Comparison of ENCODE assay signal across 19 cellular contexts in genomic region chr12:100823988-100824387, GRCh38. TPM values are rescaled to one million over a fixed set of nuclear protein-coding genes. Genes with fewer than 3 reads are reported as not detected.
DNase-seq lines count a peak whose midpoint lies in the region; ATAC-seq and TF ChIP-seq lines count a peak whose summit lies in the region.
"Had no signal": no experiment of that assay in that cellular context is flagged by ENCODE, and none has a peak within 500 bp of the region (broad histone marks: within the 10 kb centered on the region; RNA-seq: fewer than 3 reads in every experiment).

No MANE protein-coding gene starts in this region.

- H4K8ac ChIP-seq in mesenchymal stem cell (ENCODE audit: low read length) = no peak overlapping the region

- no peak overlapping the region for H3K14ac ChIP-seq in mesenchymal stem cell (ENCODE audit: low read length in 2 of 2)

- H2AFZ ChIP-seq in mesenchymal stem cell (ENCODE audit: low read depth, low read length) = no peak overlapping the region

- no peak overlapping the region for H2BK120ac ChIP-seq in mesenchymal stem cell (ENCODE audit: low read depth, low read length)

- no peak overlapping the region for H3K4ac ChIP-seq in mesenchymal stem cell (ENCODE audit: low read depth in 1 of 2, low read length in 2 of 2)

- no peak overlapping the region for H2BK5ac ChIP-seq in mesenchymal stem cell (ENCODE audit: low read depth, low read length, poor library complexity, severe bottlenecking)

- no peak overlapping the region for H4K91ac ChIP-seq in mesenchymal stem cell (ENCODE audit: low read length)

- H3K23ac ChIP-seq in mesenchymal stem cell (ENCODE audit: low read length in 2 of 2) = no peak overlapping the region

- H3K27ac ChIP-seq in mesenchymal stem cell (ENCODE audit: low read length, poor library complexity, severe bottlenecking) (no peak overlapping the region), colonic mucosa (no peak overlapping the region)
- H3K27ac ChIP-seq: KMS-11 had no signal

- H3K4me1 ChIP-seq in mesenchymal stem cell (ENCODE audit: control insufficient read depth, insufficient read depth, low read depth, low read length) = no peaks in the 10 kb centered on the region
- no peaks in the 10 kb centered on the region for H3K4me1 ChIP-seq in colonic mucosa
- H3K4me1 ChIP-seq: BE2C had no signal

- peak overlapping the region; percentile 70 for H3K27ac Mint-ChIP-seq in chondrocyte (ENCODE audit: unreplicated experiment)
- H3K27ac Mint-ChIP-seq: activated CD8-positive, alpha-beta T cell treated with anti-CD3 and anti-CD28 coated beads, Interleukin-2, amount 10 ng/mL, durations not matched to agents 7 days and 5 days; activated naive CD8-positive, alpha-beta T cell treated with anti-CD3 and anti-CD28 coated beads, Interleukin-2, amount 10 ng/mL, durations not matched to agents 7 days and 5 days; activated T-cell treated with anti-CD3 and anti-CD28 coated beads, Interleukin-2, amount 50 U/mL, for 72 hours; memory B cell; T-helper 1 cell treated with Interleukin-12 subunit alpha and Interleukin-12 subunit beta and Interleukin-4 antibody, amounts not matched to agents 30 μg/mL and 1 μg/mL, for 36 hours had no signal

- intact Hi-C loops in colonic mucosa (cut with DNase I) = no loop called here

- no peak overlapping the region for H3K4me3 Mint-ChIP-seq in chondrocyte (ENCODE audit: unreplicated experiment)
- H3K4me3 Mint-ChIP-seq: activated CD8-positive, alpha-beta T cell treated with anti-CD3 and anti-CD28 coated beads, Interleukin-2, amount 10 ng/mL, durations not matched to agents 7 days and 5 days; activated naive CD8-positive, alpha-beta T cell treated with anti-CD3 and anti-CD28 coated beads, Interleukin-2, amount 10 ng/mL, durations not matched to agents 7 days and 5 days; activated T-cell treated with anti-CD3 and anti-CD28 coated beads, Interleukin-2, amount 50 U/mL, for 72 hours; central memory CD8-positive, alpha-beta T cell; memory B cell; T-helper 1 cell treated with Interleukin-12 subunit alpha and Interleukin-12 subunit beta and Interleukin-4 antibody, amounts not matched to agents 30 μg/mL and 1 μg/mL, for 36 hours had no signal

- no peak for TF ChIP-seq CTCF in chondrocyte (IDR thresholded peaks at IDR 0.05)
- no peak for TF ChIP-seq CTCF in colonic mucosa (IDR thresholded peaks at IDR 0.05)

- H3K79me1 ChIP-seq in mesenchymal stem cell (replicated peaks; ENCODE audit: low read length, poor library complexity, severe bottlenecking) = no peaks in the 10 kb centered on the region

- H2AK5ac ChIP-seq in mesenchymal stem cell (ENCODE audit: low read length, severe bottlenecking) = no peak overlapping the region

- no peak overlapping the region for H2BK15ac ChIP-seq in mesenchymal stem cell (ENCODE audit: low read depth, poor library complexity, severe bottlenecking)

- H3K36me3 ChIP-seq in mesenchymal stem cell (ENCODE audit: control insufficient read depth in 1 of 2, insufficient read depth in 2 of 2, low read depth in 1 of 2, low read length in 2 of 2) = no peaks in the 10 kb centered on the region
- no peaks in the 10 kb centered on the region for H3K36me3 ChIP-seq in colonic mucosa
- H3K36me3 ChIP-seq: BE2C had no signal

- H2BK12ac ChIP-seq in mesenchymal stem cell (ENCODE audit: low read length in 2 of 2) = no peak overlapping the region

- no peaks in the 10 kb centered on the region for H3K9me3 Mint-ChIP-seq in chondrocyte (ENCODE audit: low read depth)
- H3K9me3 Mint-ChIP-seq: activated naive CD8-positive, alpha-beta T cell treated with anti-CD3 and anti-CD28 coated beads, Interleukin-2, amount 10 ng/mL, durations not matched to agents 7 days and 5 days; T-helper 1 cell treated with Interleukin-12 subunit alpha and Interleukin-12 subunit beta and Interleukin-4 antibody, amounts not matched to agents 30 μg/mL and 1 μg/mL, for 36 hours had no signal

- H3K27me3 ChIP-seq in mesenchymal stem cell (ENCODE audit: control insufficient read depth in 1 of 2, insufficient read depth in 1 of 2, low read length in 2 of 2) = peaks cover 0 to 4% of the 10 kb centered on the region in 2 experiments
- H3K27me3 ChIP-seq in colonic mucosa = no peaks in the 10 kb centered on the region
- H3K27me3 ChIP-seq: BE2C had no signal

- 0% methylated on average over 1 of the region's 1 CpG for WGBS in mesenchymal stem cell

- H3K4me3 ChIP-seq in mesenchymal stem cell (ENCODE audit: insufficient read depth in 1 of 2, low read depth in 1 of 2, low read length in 2 of 2) (no peak overlapping the region), colonic mucosa (no peak overlapping the region)

- H3K27me3 Mint-ChIP-seq in chondrocyte (ENCODE audit: low read depth) = no peaks in the 10 kb centered on the region
- H3K27me3 Mint-ChIP-seq: activated naive CD8-positive, alpha-beta T cell treated with anti-CD3 and anti-CD28 coated beads, Interleukin-2, amount 10 ng/mL, durations not matched to agents 7 days and 5 days; central memory CD8-positive, alpha-beta T cell had no signal

- peaks cover 7% of the 10 kb centered on the region for H3K4me1 Mint-ChIP-seq in chondrocyte (ENCODE audit: low read depth)
- H3K4me1 Mint-ChIP-seq: activated naive CD8-positive, alpha-beta T cell treated with anti-CD3 and anti-CD28 coated beads, Interleukin-2, amount 10 ng/mL, durations not matched to agents 7 days and 5 days; central memory CD8-positive, alpha-beta T cell; memory B cell had no signal

- DNase-seq in AG20443 (ENCODE audit: low spot score) = peak; percentile 13
- DNase-seq in LHCN-M2 (ENCODE audit: low read depth) = peak; percentile 82
- no peak for DNase-seq in chondrocyte (ENCODE audit: low spot score)
- DNase-seq in mesenchymal stem cell = peak; percentile 80
- no peak for DNase-seq in colonic mucosa
- DNase-seq: activated CD8-positive, alpha-beta T cell treated with anti-CD3 and anti-CD28 coated beads, Interleukin-2, amount 10 ng/mL, durations not matched to agents 7 days and 5 days; activated naive CD8-positive, alpha-beta T cell treated with anti-CD3 and anti-CD28 coated beads, Interleukin-2, amount 10 ng/mL, durations not matched to agents 7 days and 5 days; activated T-cell treated with anti-CD3 and anti-CD28 coated beads, Interleukin-2, amount 50 U/mL, for 72 hours; BE2C; glutamatergic neuron; NCI-H1105; Right ventricle myocardium superior had no signal

- no peaks in the 10 kb centered on the region for H3K36me3 Mint-ChIP-seq in chondrocyte (ENCODE audit: low read depth)
- H3K36me3 Mint-ChIP-seq: activated naive CD8-positive, alpha-beta T cell treated with anti-CD3 and anti-CD28 coated beads, Interleukin-2, amount 10 ng/mL, durations not matched to agents 7 days and 5 days; memory B cell had no signal

- H3K18ac ChIP-seq in mesenchymal stem cell (ENCODE audit: low read depth in 1 of 2, low read length in 2 of 2) = no peak overlapping the region

- H3K9me3 ChIP-seq in mesenchymal stem cell (ENCODE audit: control insufficient read depth, low read length) (no peaks in the 10 kb centered on the region), colonic mucosa (no peaks in the 10 kb centered on the region)
- H3K9me3 ChIP-seq: BE2C had no signal

- no peak for ATAC-seq in HG02885 (IDR thresholded peaks at IDR 0.05; ENCODE audit: poor library complexity, unreplicated experiment)
- ATAC-seq in GM18502 (IDR thresholded peaks at IDR 0.05; ENCODE audit: poor library complexity, unreplicated experiment) = no peak
- ATAC-seq in HG02642 (IDR thresholded peaks at IDR 0.05; ENCODE audit: poor library complexity, unreplicated experiment) = no peak
- ATAC-seq: activated CD8-positive, alpha-beta T cell treated with anti-CD3 and anti-CD28 coated beads, Interleukin-2, amount 10 ng/mL, durations not matched to agents 7 days and 5 days; activated T-cell treated with anti-CD3 and anti-CD28 coated beads, Interleukin-2, amount 50 U/mL, for 72 hours had no signal

- no peak overlapping the region for H3K9ac ChIP-seq in mesenchymal stem cell (ENCODE audit: low read length)
- no peak overlapping the region for H3K9ac ChIP-seq in colonic mucosa (ENCODE audit: low read depth in 2 of 2, low read length in 2 of 2)
- H3K9ac ChIP-seq: KMS-11 had no signal

- H3K4me2 ChIP-seq in mesenchymal stem cell (ENCODE audit: low read length, poor library complexity, severe bottlenecking) = no peak overlapping the region
- H3K4me2 ChIP-seq: KMS-11 had no signal

RNA-seq across cellular contexts. Expression of gene ANO4, which starts 29.4 kb away (rescaled TPM):
- total RNA-seq in LHCN-M2 (2014; rRNA removed) = 8.3 and 8.8 TPM in 2 replicates
- 3.2 TPM for polyA plus RNA-seq in LHCN-M2 (2012)
- 6.5 to 11.0 TPM (median 9.2 TPM) in 3 replicates for total RNA-seq in chondrocyte
- polyA plus RNA-seq in mesenchymal stem cell (2013, experiment 1 of 2) = 22.1 TPM
- polyA plus RNA-seq in mesenchymal stem cell (2013, experiment 2 of 2) = 23.1 TPM
- under 1 TPM; 0.19 to 0.32 TPM for total RNA-seq in colonic mucosa
- total RNA-seq: activated CD8-positive, alpha-beta T cell treated with anti-CD3 and anti-CD28 coated beads, Interleukin-2, amount 10 ng/mL, durations not matched to agents 7 days and 5 days; activated naive CD8-positive, alpha-beta T cell treated with anti-CD3 and anti-CD28 coated beads, Interleukin-2, amount 10 ng/mL, durations not matched to agents 7 days and 5 days; activated T-cell treated with anti-CD3 and anti-CD28 coated beads, Interleukin-2, amount 50 U/mL, for 72 hours; Right ventricle myocardium superior had no signal

Comparison
In these comparisons a context has a peak if more than half of its experiments do, and no peak if none do; other contexts are left out.
1. DNase-seq: peak in AG20443 (single experiment), LHCN-M2 (single experiment) and mesenchymal stem cell (single experiment); none in chondrocyte (single experiment) and colonic mucosa (single experiment).